ENCODE assay signal across 8 cellular contexts in genomic region chr15:75844629-75845390, GRCh38. TPM values are rescaled to one million over a fixed set of nuclear protein-coding genes. Genes with fewer than 3 reads are reported as not detected.
DNase-seq lines count a peak whose midpoint lies in the region; ATAC-seq and TF ChIP-seq lines count a peak whose summit lies in the region.

No MANE protein-coding gene starts in this region.

- ATAC-seq in naive thymus-derived CD4-positive, alpha-beta T cell, result no peak
- no peak for ATAC-seq in GM18505 (IDR thresholded peaks at IDR 0.05; ENCODE audit: unreplicated experiment)

- H3K4me1 ChIP-seq in BLaER1 treated with 17β-estradiol and CSF1 and Interleukin-3, amounts not matched to agents 10 nM and 100 nM, result peaks cover 38 to 50% (median 41%) of the 10 kb centered on the region in 10 experiments
- peaks cover 28 to 30% of the 10 kb centered on the region in 2 donors for H3K4me1 ChIP-seq in naive thymus-derived CD4-positive, alpha-beta T cell (ENCODE audit: control insufficient read depth in 2 of 2, insufficient read depth in 2 of 2, low read length in 2 of 2)

- peak overlapping the region; percentile 85 for H3K27ac Mint-ChIP-seq in chondrocyte (ENCODE audit: unreplicated experiment)
- H3K27ac Mint-ChIP-seq in naive thymus-derived CD4-positive, alpha-beta T cell, result peak overlapping the region; percentile 79 to 97 (median 92)

- DNase-seq in NB4 (ENCODE audit: low read depth) (no peak), chondrocyte (ENCODE audit: low spot score) (no peak), inferior parietal cortex (ENCODE audit: extremely low spot score) (no peak), ureter (ENCODE audit: low spot score) (no peak), DMS153 treated with DMSO at 0.1 percent for 48 hours (lab: John Stamatoyannopoulos, UW; ENCODE audit: unreplicated experiment) (no peak)
- DNase-seq in naive thymus-derived CD4-positive, alpha-beta T cell, result peak in 7 of 9 donors; percentile 20 to 42 (median 36)

- intact Hi-C loops in naive thymus-derived CD4-positive, alpha-beta T cell (cut with micrococcal nuclease), result loop anchor here in 1 of 2 donors (5.0 to 10.0 kb wide), 6 partner anchors 32 to 1572 kb away; partner anchors contain the start of genes C15orf39, SCAPER and SNUPN

- peak overlapping the region; percentile 72 to 98 (median 94) for H3K4me3 ChIP-seq in BLaER1 treated with 17β-estradiol and CSF1 and Interleukin-3, amounts not matched to agents 10 nM and 100 nM
- H3K4me3 ChIP-seq in NB4 (ENCODE audit: low read depth, low read length), result peak overlapping the region; percentile 78
- peak overlapping the region; percentile 68 for H3K4me3 ChIP-seq in naive thymus-derived CD4-positive, alpha-beta T cell (ENCODE audit: low read length)

- H3K4me3 Mint-ChIP-seq in chondrocyte (ENCODE audit: unreplicated experiment), result peak overlapping the region; percentile 93
- H3K4me3 Mint-ChIP-seq in naive thymus-derived CD4-positive, alpha-beta T cell, result peak overlapping the region; percentile 85 to 99 (median 96)

- CTCF ChIA-PET in naive thymus-derived CD4-positive, alpha-beta T cell (lab: Charles Lee), result interaction anchor here (0.6 kb wide), 1 partner anchor 11 kb away, joined by 3 read pairs; no protein-coding TSS in a partner anchor

- peaks cover 0 to 37% (median 15%) of the 10 kb centered on the region in 11 experiments; a peak in 14 of 22 replicates for H3K36me3 ChIP-seq in BLaER1 treated with 17β-estradiol and CSF1 and Interleukin-3, amounts not matched to agents 10 nM and 100 nM
- peaks cover 0 to 5% (median 0%) of the 10 kb centered on the region in 3 experiments for H3K36me3 ChIP-seq in naive thymus-derived CD4-positive, alpha-beta T cell (ENCODE audit: control insufficient read depth in 2 of 3, insufficient read depth in 3 of 3, low read length in 3 of 3)

- H3K36me3 Mint-ChIP-seq in chondrocyte (ENCODE audit: low read depth), result peaks cover 5% of the 10 kb centered on the region
- H3K36me3 Mint-ChIP-seq in naive thymus-derived CD4-positive, alpha-beta T cell, result peaks cover 0 to 29% (median 4%) of the 10 kb centered on the region in 5 donors

- peak overlapping the region; percentile 87 to 99 (median 96) for H3K4me2 ChIP-seq in BLaER1 treated with 17β-estradiol and CSF1 and Interleukin-3, amounts not matched to agents 10 nM and 100 nM

- H3K27me3 Mint-ChIP-seq in chondrocyte (ENCODE audit: low read depth), result no peaks in the 10 kb centered on the region
- peaks cover 0 to 20% (median 0%) of the 10 kb centered on the region in 5 donors for H3K27me3 Mint-ChIP-seq in naive thymus-derived CD4-positive, alpha-beta T cell

- peaks cover 75% of the 10 kb centered on the region for H3K4me1 Mint-ChIP-seq in chondrocyte (ENCODE audit: low read depth)
- H3K4me1 Mint-ChIP-seq in naive thymus-derived CD4-positive, alpha-beta T cell, result peaks cover 42 to 69% (median 57%) of the 10 kb centered on the region in 7 donors

- peaks cover 2% of the 10 kb centered on the region for H3K9me3 Mint-ChIP-seq in chondrocyte (ENCODE audit: low read depth)
- H3K9me3 Mint-ChIP-seq in naive thymus-derived CD4-positive, alpha-beta T cell, result no peaks in the 10 kb centered on the region

- H3K27me3 ChIP-seq in BLaER1 treated with 17β-estradiol and CSF1 and Interleukin-3, amounts not matched to agents 10 nM and 100 nM, result no peaks in the 10 kb centered on the region
- no peaks in the 10 kb centered on the region for H3K27me3 ChIP-seq in naive thymus-derived CD4-positive, alpha-beta T cell (ENCODE audit: control insufficient read depth in 2 of 2, insufficient read depth in 2 of 2, low read length in 2 of 2)

- peaks cover 31 to 64% (median 57%) of the 10 kb centered on the region in 11 experiments; a peak in 21 of 22 replicates for H4K20me1 ChIP-seq in BLaER1 treated with 17β-estradiol and CSF1 and Interleukin-3, amounts not matched to agents 10 nM and 100 nM

- TF ChIP-seq CTCF in NB4 (IDR thresholded peaks at IDR 0.05; ENCODE audit: low read depth, low read length) (no peak), chondrocyte (IDR thresholded peaks at IDR 0.05) (no peak)

- TF ChIP-seq POLR2A in NB4 (IDR thresholded peaks at IDR 0.05; ENCODE audit: extremely low read depth, insufficient read length) (no peak), GM18505 (IDR thresholded peaks at IDR 0.05; ENCODE audit: borderline replicate concordance, extremely low read depth, insufficient read depth, insufficient read length) (no peak)

- peak overlapping the region; percentile 91 to 98 (median 98) for H3K9ac ChIP-seq in BLaER1 treated with 17β-estradiol and CSF1 and Interleukin-3, amounts not matched to agents 10 nM and 100 nM

- no peaks in the 10 kb centered on the region for H3K9me3 ChIP-seq in BLaER1 treated with 17β-estradiol and CSF1 and Interleukin-3, amounts not matched to agents 10 nM and 100 nM (replicated peaks in 1 of 11)
- H3K9me3 ChIP-seq in naive thymus-derived CD4-positive, alpha-beta T cell (ENCODE audit: control insufficient read depth in 2 of 3, low read length in 3 of 3), result no peaks in the 10 kb centered on the region

- POLR2A ChIA-PET in naive thymus-derived CD4-positive, alpha-beta T cell (lab: Charles Lee), result interaction anchor here (0.6 to 2.6 kb wide), 6 partner anchors 9 to 59 kb away, joined by 3 to 22 read pairs (median 5); partner anchors contain the start of gene FBXO22

- H3K27ac ChIP-seq in BLaER1 treated with 17β-estradiol and CSF1 and Interleukin-3, amounts not matched to agents 10 nM and 100 nM, result peak overlapping the region; percentile 86 to 98 (median 97); a peak in 21 of 22 replicates
- H3K27ac ChIP-seq in naive thymus-derived CD4-positive, alpha-beta T cell (ENCODE audit: low read depth, low read length), result peak overlapping the region; percentile 76

RNA-seq across cellular contexts. Expression of gene UBE2Q2, which starts 1.6 kb away (rescaled TPM):
- total RNA-seq in chondrocyte (60.6 to 77.5 TPM (median 62.1 TPM) in 3 replicates), ureter (29.1 TPM)
- total RNA-seq in naive thymus-derived CD4-positive, alpha-beta T cell, result 10 to 100 TPM; 28.2 to 32.1 (median 28.8) TPM
- 10 to 100 TPM; 27.7 to 30.5 TPM for polyA plus RNA-seq in naive thymus-derived CD4-positive, alpha-beta T cell

RNA-seq across cellular contexts. Expression of gene FBXO22, which starts 58.9 kb away (rescaled TPM):
- total RNA-seq in chondrocyte (33.6 to 40.1 TPM (median 35.1 TPM) in 3 replicates), ureter (28.2 TPM)
- 10 to 100 TPM in 4 of 5 experiments, 1 to 10 TPM in 1; 9.7 to 34.5 (median 25.5) TPM for total RNA-seq in naive thymus-derived CD4-positive, alpha-beta T cell
- polyA plus RNA-seq in naive thymus-derived CD4-positive, alpha-beta T cell, result 10 to 100 TPM; 14.7 to 15.3 TPM

Comparison
In these comparisons a context has a peak if more than half of its experiments do, and no peak if none do; other contexts are left out.
1. DNase-seq: peak in naive thymus-derived CD4-positive, alpha-beta T cell (7 of 9); none in NB4 (single experiment), chondrocyte (single experiment), inferior parietal cortex (single experiment), ureter (single experiment) and DMS153 treated with DMSO at 0.1 percent for 48 hours (single experiment).
2. Peak in every context shown above with its lines, with median percentiles within 50 percentile points of each other: H3K4me3 ChIP-seq.